In genomic region chr10:86359111-86359510, GRCh38 we compare ENCODE assay signal across 27 cellular contexts. TPM values are rescaled to one million over a fixed set of nuclear protein-coding genes. Genes with fewer than 3 reads are reported as not detected.
"Had no signal": no experiment of that assay in that cellular context is flagged by ENCODE, and none has a peak within 500 bp of the region (broad histone marks: within the 10 kb centered on the region; RNA-seq: fewer than 3 reads in every experiment).

No MANE protein-coding gene starts in this region.

- H3K4me2 ChIP-seq: KMS-11 had no signal

- ATAC-seq: activated T-cell treated with anti-CD3 and anti-CD28 coated beads, Interleukin-2, amount 50 U/mL, for 4 hours; activated T-helper 17 cell treated with anti-CD3 and anti-CD28 coated beads, Interleukin-2, amount 50 U/mL, for 72 hours; Panc1; T-helper 17 cell had no signal

- H3K4me1 ChIP-seq: breast epithelium had no signal

- H3K4me3 ChIP-seq: adrenal gland, breast epithelium had no signal

- H3K9ac ChIP-seq: KMS-11 had no signal

- DNase-seq: activated CD4-positive, alpha-beta memory T cell treated with anti-CD3 and anti-CD28 coated beads for 36 hours; activated CD4-positive, alpha-beta T cell treated with anti-CD3 and anti-CD28 coated beads, Interleukin-2, amount 10 ng/mL, durations not matched to agents 7 days and 5 days; activated CD4-positive, CD25-positive, alpha-beta regulatory T cell; activated CD8-positive, alpha-beta memory T cell treated with anti-CD3 and anti-CD28 coated beads for 24 hours; activated naive CD4-positive, alpha-beta T cell treated with anti-CD3 and anti-CD28 coated beads, Interleukin-2, amount 50 U/mL, for 16 hours; activated naive CD8-positive, alpha-beta T cell treated with anti-CD3 and anti-CD28 coated beads, Interleukin-2, amount 10 ng/mL, durations not matched to agents 7 days and 5 days; activated T-cell treated with anti-CD3 and anti-CD28 coated beads, Interleukin-2, amount 50 U/mL, for 4 hours; adrenal gland; anterior cingulate cortex; NCI-H1092; NCI-H1417; NCI-H1694; NCI-H2029; NCI-H2107; NCI-H2171 treated with DMSO at 0.1 percent for 48 hours; NCI-H345; NCI-H510A; NCI-H526 treated with DMSO at 0.1 percent for 48 hours; OCI-M1; SIG-M5; T-helper 17 cell had no signal

- H3K27me3 ChIP-seq: adrenal gland had no signal

- H3K36me3 ChIP-seq: adrenal gland, breast epithelium had no signal

- H3K9me3 ChIP-seq: adrenal gland, breast epithelium had no signal

- H3K27ac ChIP-seq: adrenal gland, breast epithelium, KMS-11, VCaP had no signal

RNA-seq across cellular contexts. Expression of gene GRID1, which starts 7.5 kb away (rescaled TPM):
- total RNA-seq: activated CD4-positive, alpha-beta memory T cell treated with anti-CD3 and anti-CD28 coated beads for 36 hours; activated CD4-positive, alpha-beta T cell treated with anti-CD3 and anti-CD28 coated beads, Interleukin-2, amount 10 ng/mL, durations not matched to agents 7 days and 5 days; activated naive CD8-positive, alpha-beta T cell treated with anti-CD3 and anti-CD28 coated beads, Interleukin-2, amount 10 ng/mL, durations not matched to agents 7 days and 5 days; activated T-cell treated with anti-CD3 and anti-CD28 coated beads, Interleukin-2, amount 50 U/mL, for 4 hours; activated T-helper 17 cell treated with anti-CD3 and anti-CD28 coated beads, Interleukin-2, amount 50 U/mL, for 72 hours; MCF 10A; T-helper 17 cell had no signal
